ENCODE assay signal across 13 cellular contexts in genomic region chr15:39784638-39785037, GRCh38. TPM values are rescaled to one million over a fixed set of nuclear protein-coding genes. Genes with fewer than 3 reads are reported as not detected.
A peak's percentile ranks its signal among the peaks of the same experiment; 100 is the strongest.
DNase-seq lines count a peak whose midpoint lies in the region; ATAC-seq and TF ChIP-seq lines count a peak whose summit lies in the region.
"Had no signal": no experiment of that assay in that cellular context is flagged by ENCODE, and none has a peak within 500 bp of the region (broad histone marks: within the 10 kb centered on the region; RNA-seq: fewer than 3 reads in every experiment).

No MANE protein-coding gene starts in this region.

- H3K27me3 ChIP-seq in Caco-2 (replicated peaks; ENCODE audit: control insufficient read depth, insufficient read depth, low read length) (no peaks in the 10 kb centered on the region), mesenchymal stem cell (ENCODE audit: control insufficient read depth in 1 of 2, insufficient read depth in 1 of 2, low read length in 2 of 2) (no peaks in the 10 kb centered on the region)

- TF ChIP-seq POLR2A in GM18505 (IDR thresholded peaks at IDR 0.05; ENCODE audit: borderline replicate concordance, extremely low read depth, insufficient read depth, insufficient read length) (no peak), lower leg skin (IDR thresholded peaks at IDR 0.05) (no peak)

- H3K4me1 Mint-ChIP-seq in Caco-2 (ENCODE audit: low read depth, unreplicated experiment) (peaks cover 24% of the 10 kb centered on the region), T-helper 17 cell (peaks cover 36% of the 10 kb centered on the region)

- H3K9ac ChIP-seq in mesenchymal stem cell (ENCODE audit: low read length) = peak overlapping the region; percentile 95

- no peaks in the 10 kb centered on the region for H3K36me3 ChIP-seq in Caco-2 (ENCODE audit: control insufficient read depth, insufficient read depth, low read length)
- H3K36me3 ChIP-seq in mesenchymal stem cell (ENCODE audit: control insufficient read depth in 1 of 2, insufficient read depth in 2 of 2, low read depth in 1 of 2, low read length in 2 of 2) = no peaks in the 10 kb centered on the region

- no peak overlapping the region for H3K23ac ChIP-seq in mesenchymal stem cell (ENCODE audit: low read length in 2 of 2)

- H2BK15ac ChIP-seq in mesenchymal stem cell (ENCODE audit: low read depth, poor library complexity, severe bottlenecking) = no peak overlapping the region

- no peak overlapping the region for H2AFZ ChIP-seq in mesenchymal stem cell (ENCODE audit: low read depth, low read length)

- H3K9me3 Mint-ChIP-seq in Caco-2 (ENCODE audit: unreplicated experiment) = no peaks in the 10 kb centered on the region

- H3K36me3 Mint-ChIP-seq in Caco-2 (ENCODE audit: insufficient read depth, unreplicated experiment) (no peaks in the 10 kb centered on the region), T-helper 17 cell (ENCODE audit: low read depth) (peaks cover 3% of the 10 kb centered on the region)

- no TSS peak for BruUV-seq in Caco-2 (replicated peaks; lab: Mats Ljungman, UMichigan)

- no peak overlapping the region for H3K27ac ChIP-seq in mesenchymal stem cell (ENCODE audit: low read length, poor library complexity, severe bottlenecking)

- H3K4me2 ChIP-seq in mesenchymal stem cell (ENCODE audit: low read length, poor library complexity, severe bottlenecking) = no peak overlapping the region

- no peak for TF ChIP-seq CTCF in AG10803 (conservative IDR thresholded peaks at IDR 0.05; ENCODE audit: low read length)
- TF ChIP-seq CTCF in Caco-2 (IDR thresholded peaks at IDR 0.05; ENCODE audit: insufficient read depth in 1 of 2, low read depth in 1 of 2, low read length in 1 of 2, severe bottlenecking in 1 of 2, unreplicated experiment in 1 of 2) = no peak
- no peak for TF ChIP-seq CTCF in lower leg skin (IDR thresholded peaks at IDR 0.05)

- no peak overlapping the region for H4K8ac ChIP-seq in mesenchymal stem cell (ENCODE audit: low read length)

- intact Hi-C loops in Caco-2 (cut with micrococcal nuclease; ENCODE audit: unreplicated experiment) = loop anchor here (5.0 to 10.0 kb wide), 2 partner anchors 148 to 220 kb away; partner anchors contain the start of gene EIF2AK4
- intact Hi-C loops in lower leg skin (cut with DNase I; ENCODE audit: low total_unique reads) = no loop called here

- H3K4me1 ChIP-seq in Caco-2 (peaks cover 32% of the 10 kb centered on the region), mesenchymal stem cell (ENCODE audit: control insufficient read depth, insufficient read depth, low read depth, low read length) (peaks cover 9% of the 10 kb centered on the region)

- H3K9me3 ChIP-seq in Caco-2 (no peaks in the 10 kb centered on the region), T-helper 17 cell (ENCODE audit: control insufficient read depth, low read length, poor library complexity, severe bottlenecking) (no peaks in the 10 kb centered on the region), mesenchymal stem cell (ENCODE audit: control insufficient read depth, low read length) (no peaks in the 10 kb centered on the region)

- H3K27me3 Mint-ChIP-seq in Caco-2 (ENCODE audit: insufficient read depth, unreplicated experiment) (no peaks in the 10 kb centered on the region), T-helper 17 cell (no peaks in the 10 kb centered on the region)

- H3K4me3 ChIP-seq in AG10803 (ENCODE audit: low read length) (peak overlapping the region; percentile 23), Caco-2 (ENCODE audit: low read depth, low read length) (no peak overlapping the region), mesenchymal stem cell (ENCODE audit: insufficient read depth in 1 of 2, low read depth in 1 of 2, low read length in 2 of 2) (peak overlapping the region in 1 of 2 experiments; percentile 94), lower leg skin (ENCODE audit: low read depth, poor library complexity, severe bottlenecking) (no peak overlapping the region)

- H2BK120ac ChIP-seq in mesenchymal stem cell (ENCODE audit: low read depth, low read length) = no peak overlapping the region

- POLR2A ChIA-PET in Caco-2 (lab: Charles Lee) = no interaction called here

- H2BK5ac ChIP-seq in mesenchymal stem cell (ENCODE audit: low read depth, low read length, poor library complexity, severe bottlenecking) = no peak overlapping the region

- CTCF ChIA-PET in Caco-2 (lab: Charles Lee) = no interaction called here

- H3K4me3 Mint-ChIP-seq in Caco-2 (ENCODE audit: unreplicated experiment) (peak overlapping the region; percentile 67), T-helper 17 cell (peak overlapping the region; percentile 57)

- DNase-seq in AG10803 (ENCODE audit: low read depth) (no peak), Caco-2 (no peak), T-helper 17 cell (no peak), mesenchymal stem cell (no peak), lower leg skin (ENCODE audit: low spot score in 2 of 2) (no peak), DMS153 (lab: John Stamatoyannopoulos, UW) (no peak)
- DNase-seq: activated CD8-positive, alpha-beta memory T cell treated with anti-CD3 and anti-CD28 coated beads, Interleukin-2, amount 50 U/mL, for 48 hours; central memory CD4-positive, alpha-beta T cell; NCI-H1417 treated with DMSO at 0.1 percent for 48 hours; nucleus accumbens; stimulated activated CD4-positive, alpha-beta T cell treated with anti-CD3 and anti-CD28 coated beads, Interleukin-2, amount 100 ng/mL, for 24 hours had no signal

- H2BK12ac ChIP-seq in mesenchymal stem cell (ENCODE audit: low read length in 2 of 2) = no peak overlapping the region

- no peak overlapping the region for H3K14ac ChIP-seq in mesenchymal stem cell (ENCODE audit: low read length in 2 of 2)

- H3K27ac Mint-ChIP-seq in Caco-2 (ENCODE audit: unreplicated experiment) (no peak overlapping the region), T-helper 17 cell (peak overlapping the region; percentile 93)

- WGBS in mesenchymal stem cell = no CpG with 5 or more reads among the region's 2 CpGs
- whole genome bisulfite sequencing in lower leg skin, 2 donors = 61 to 82% methylated on average over 2 of the region's 2 CpGs

- H2AK5ac ChIP-seq in mesenchymal stem cell (ENCODE audit: low read length, severe bottlenecking) = no peak overlapping the region

- no peak overlapping the region for H3K4ac ChIP-seq in mesenchymal stem cell (ENCODE audit: low read depth in 1 of 2, low read length in 2 of 2)

- no peak for ATAC-seq in T-helper 17 cell
- no peak for ATAC-seq in GM18505 (IDR thresholded peaks at IDR 0.05; ENCODE audit: unreplicated experiment)
- ATAC-seq in GM19324 (IDR thresholded peaks at IDR 0.05; ENCODE audit: low FRiP score, unreplicated experiment) = no peak

- H4K91ac ChIP-seq in mesenchymal stem cell (ENCODE audit: low read length) = no peak overlapping the region

- H3K18ac ChIP-seq in mesenchymal stem cell (ENCODE audit: low read depth in 1 of 2, low read length in 2 of 2) = no peak overlapping the region

- H3K79me1 ChIP-seq in mesenchymal stem cell (replicated peaks; ENCODE audit: low read length, poor library complexity, severe bottlenecking) = peaks cover 10% of the 10 kb centered on the region

RNA-seq across cellular contexts. Expression of gene FSIP1, which starts 2.0 kb away (rescaled TPM):
- total RNA-seq in Caco-2 (2022) (1.3 and 2.1 TPM in 2 replicates), T-helper 17 cell (1 to 10 TPM in 1 of 2 donors, under 1 TPM in 1; 0.67 to 1.7 TPM), lower leg skin (under 1 TPM in 1 of 4 donors, not detected in 3; 0.17 TPM)
- polyA plus RNA-seq in mesenchymal stem cell (2013, experiment 1 of 2) = 0.41 TPM
- polyA plus RNA-seq in mesenchymal stem cell (2013, experiment 2 of 2) = 0.42 TPM
